8 cellular contexts compared by ENCODE assay signal in genomic region chr7:128868624-128869137, GRCh38. TPM values are rescaled to one million over a fixed set of nuclear protein-coding genes. Genes with fewer than 3 reads are reported as not detected.
DNase-seq lines count a peak whose midpoint lies in the region; ATAC-seq and TF ChIP-seq lines count a peak whose summit lies in the region.

No MANE protein-coding gene starts in this region.

- peak overlapping the region; percentile 66 for H3K4me3 Mint-ChIP-seq in WTC11

- H3K9me3 Mint-ChIP-seq in WTC11 = no peaks in the 10 kb centered on the region

- intact Hi-C loops in HCT116 (cut with micrococcal nuclease) = no loop called here

- CTCF ChIA-PET in HCT116 (lab: Charles Lee) (interaction anchor here (0.7 to 1.2 kb wide), 2 partner anchors 58 to 442 kb away, joined by 3 to 4 read pairs; no protein-coding TSS in a partner anchor), WTC11 (lab: Charles Lee) (interaction anchor here (1.3 to 4.5 kb wide), 7 partner anchors 8 to 78 kb away, joined by 4 to 44 read pairs (median 9); no protein-coding TSS in a partner anchor)

- peak; percentile 26; the same call in 1 of the 2 replicates for ATAC-seq in HCT116
- no peak for ATAC-seq in WTC11

- peaks cover 3 to 7% of the 10 kb centered on the region in 2 experiments; a peak in 2 of 4 replicates for H3K36me3 ChIP-seq in HCT116 (ENCODE audit: control insufficient read depth in 1 of 2, insufficient read depth in 2 of 2, low read length in 2 of 2)
- H3K36me3 ChIP-seq in hepatocyte (replicated peaks; ENCODE audit: insufficient read depth, low read depth) = no peaks in the 10 kb centered on the region
- H3K36me3 ChIP-seq in skeletal muscle satellite cell (ENCODE audit: insufficient read depth, low read length) = peaks cover 24% of the 10 kb centered on the region
- H3K36me3 ChIP-seq in MG63 = 0 out of 2 replicates have a peak, but pooled peaks cover 6% of the 10 kb centered on the region

- H3K9me2 ChIP-seq in HCT116 (ENCODE audit: insufficient read depth) = no peaks in the 10 kb centered on the region
- H3K9me2 ChIP-seq in hepatocyte (replicated peaks; ENCODE audit: insufficient read depth) = no peaks in the 10 kb centered on the region

- no peak for TF ChIP-seq POLR2A in HCT116 (IDR thresholded peaks at IDR 0.05; ENCODE audit: borderline replicate concordance, extremely low read depth, insufficient read depth, insufficient read length)

- POLR2A ChIA-PET in HCT116 (lab: Charles Lee) (no interaction called here), WTC11 (lab: Charles Lee) (interaction anchor here (0.7 to 0.9 kb wide), 2 partner anchors 37 to 42 kb away, joined by 3 read pairs; no protein-coding TSS in a partner anchor)

- H3K9ac ChIP-seq in HCT116 (ENCODE audit: low read length) (peak overlapping the region; percentile 63), skeletal muscle satellite cell (ENCODE audit: low read depth, low read length) (no peak overlapping the region)

- BruUV-seq in HCT116 (replicated peaks; lab: Mats Ljungman, UMichigan) = no TSS peak

- peaks cover 23% of the 10 kb centered on the region for H3K4me1 Mint-ChIP-seq in WTC11

- H3K27ac ChIP-seq in HCT116 (ENCODE audit: low read depth, low read length) = peak overlapping the region; percentile 58; the same call in 1 of the 2 replicates
- no peak overlapping the region for H3K27ac ChIP-seq in hepatocyte

- H3K27me3 ChIP-seq in HCT116 (ENCODE audit: insufficient read depth, low read length) (no peaks in the 10 kb centered on the region), hepatocyte (peaks cover 7% of the 10 kb centered on the region), skeletal muscle satellite cell (ENCODE audit: control insufficient read depth, insufficient read depth, low read length) (peaks cover 22% of the 10 kb centered on the region), MG63 (no peaks in the 10 kb centered on the region)

- peaks cover 31 to 65% of the 10 kb centered on the region in 2 experiments for H3K4me1 ChIP-seq in HCT116 (ENCODE audit: control insufficient read depth in 1 of 2, insufficient read depth in 2 of 2, low read length in 2 of 2)
- H3K4me1 ChIP-seq in hepatocyte (ENCODE audit: insufficient read depth) = peaks cover 21% of the 10 kb centered on the region
- peaks cover 14% of the 10 kb centered on the region for H3K4me1 ChIP-seq in skeletal muscle satellite cell (ENCODE audit: control insufficient read depth, insufficient read depth, low read length)

- peaks cover 49% of the 10 kb centered on the region for H3K27me3 Mint-ChIP-seq in WTC11 (ENCODE audit: low read depth)

- peaks cover 9% of the 10 kb centered on the region for H3K36me3 Mint-ChIP-seq in WTC11

- H3K79me2 ChIP-seq in HCT116 (ENCODE audit: insufficient read depth, low read length) (peaks cover 16% of the 10 kb centered on the region), hepatocyte (peaks cover 27% of the 10 kb centered on the region)

- peak overlapping the region; percentile 98 for H3K4me2 ChIP-seq in HCT116 (ENCODE audit: low read length)
- peak overlapping the region; percentile 100 for H3K4me2 ChIP-seq in hepatocyte
- H3K4me2 ChIP-seq in skeletal muscle satellite cell (ENCODE audit: low read length) = peak overlapping the region; percentile 92

- H3K27ac Mint-ChIP-seq in WTC11 = no peak overlapping the region

- DNase-seq in HCT116 (ENCODE audit: low read depth, low spot score) (no peak), WTC11 (ENCODE audit: low spot score) (no peak), hepatocyte (ENCODE audit: low spot score) (no peak), MG63 (no peak), dermis blood vessel endothelial cell (no peak), LoVo (ENCODE audit: low spot score) (no peak)
- no peak for DNase-seq in stimulated activated CD4-positive, alpha-beta T cell treated with anti-CD3 and anti-CD28 coated beads, Interleukin-4, amount 100 ng/mL, for 1 hour

- H3K4me3 ChIP-seq in HCT116 (replicated peaks in 1 of 2; ENCODE audit: low read depth in 1 of 2, low read length in 2 of 2) (peak overlapping the region; percentile 48 to 66), hepatocyte (peak overlapping the region; percentile 67), skeletal muscle satellite cell (ENCODE audit: low read length) (peak overlapping the region; percentile 66), MG63 (no peak overlapping the region)

- WGBS in hepatocyte (ENCODE audit: low lambda C conversion rate, missing lambda C conversion rate) = 41% methylated on average over 12 of the region's 13 CpGs

- TF ChIP-seq RAD21 in HCT116 (IDR thresholded peaks at IDR 0.05; ENCODE audit: low read depth) = no peak

- RAD21 ChIA-PET in HCT116 (lab: Charles Lee; ENCODE audit: low non-redundant PET in 1 of 2, low total read pairs in 2 of 2, uncharacterized antibody in 2 of 2, unreplicated experiment in 2 of 2) = interaction anchor here in 1 of 2 experiments (0.6 kb wide), 1 partner anchor 163 kb away, joined by 4 read pairs; no protein-coding TSS in a partner anchor

- TF ChIP-seq CTCF in HCT116 (IDR thresholded peaks at IDR 0.05 in 2 of 3, conservative IDR thresholded peaks at IDR 0.05 in 1 of 3; ENCODE audit: borderline replicate concordance in 1 of 3, insufficient read depth in 1 of 3, low read depth in 2 of 3, low read length in 2 of 3) (no peak), WTC11 (IDR thresholded peaks at IDR 0.05) (no peak), hepatocyte (IDR thresholded peaks at IDR 0.05; ENCODE audit: poor library complexity) (no peak)

- H3K9me3 ChIP-seq in HCT116 (ENCODE audit: control insufficient read depth in 1 of 2, insufficient read depth in 1 of 2, low read depth in 1 of 2, low read length in 2 of 2) (no peaks in the 10 kb centered on the region), hepatocyte (ENCODE audit: low read depth) (no peaks in the 10 kb centered on the region), skeletal muscle satellite cell (replicated peaks; ENCODE audit: low read length) (no peaks in the 10 kb centered on the region), MG63 (no peaks in the 10 kb centered on the region)

- H2AFZ ChIP-seq in HCT116 (ENCODE audit: low read depth, low read length, poor library complexity, severe bottlenecking) = no peak overlapping the region
- no peak overlapping the region for H2AFZ ChIP-seq in hepatocyte

- H4K20me1 ChIP-seq in HCT116 (ENCODE audit: insufficient read depth) (no peaks in the 10 kb centered on the region), hepatocyte (ENCODE audit: insufficient read depth, poor library complexity, severe bottlenecking) (peaks cover 51% of the 10 kb centered on the region)

TF ChIP-seq in HCT116, 20 proteins besides CTCF, POLR2A, EP300 and RAD21 (continues in another document):
- TF ChIP-seq SP1 (IDR thresholded peaks at IDR 0.05; ENCODE audit: low read depth) (no peak), FOSL1 (IDR thresholded peaks at IDR 0.05; ENCODE audit: low read depth) (no peak), EZH2 (IDR thresholded peaks at IDR 0.05) (no peak), ZNF274 (IDR thresholded peaks at IDR 0.05; ENCODE audit: low read depth, low read length) (no peak), ZFX (IDR thresholded peaks at IDR 0.05) (no peak), SIN3A (IDR thresholded peaks at IDR 0.05; ENCODE audit: low read depth) (no peak), SRF (IDR thresholded peaks at IDR 0.05; ENCODE audit: low read depth) (no peak), CBX3 (IDR thresholded peaks at IDR 0.05; ENCODE audit: low read depth) (no peak), POLR2AphosphoS5 (IDR thresholded peaks at IDR 0.05; ENCODE audit: low read depth, low read length) (no peak), EGR1 (IDR thresholded peaks at IDR 0.05; ENCODE audit: low read depth) (no peak)

TF ChIP-seq in WTC11, 78 proteins besides CTCF, POLR2A, EP300 and RAD21 (continues in another document):
- TF ChIP-seq FOXJ3 (CRISPR knock-in tag; IDR thresholded peaks at IDR 0.05; ENCODE audit: borderline replicate concordance) (no peak), NR1H2 (CRISPR knock-in tag; IDR thresholded peaks at IDR 0.05) (no peak), ZNF232 (CRISPR knock-in tag; IDR thresholded peaks at IDR 0.05) (no peak), SOX15 (CRISPR knock-in tag; IDR thresholded peaks at IDR 0.05) (no peak), EMX1 (CRISPR knock-in tag; IDR thresholded peaks at IDR 0.05) (no peak)
- TF ChIP-seq, protein P1, sequence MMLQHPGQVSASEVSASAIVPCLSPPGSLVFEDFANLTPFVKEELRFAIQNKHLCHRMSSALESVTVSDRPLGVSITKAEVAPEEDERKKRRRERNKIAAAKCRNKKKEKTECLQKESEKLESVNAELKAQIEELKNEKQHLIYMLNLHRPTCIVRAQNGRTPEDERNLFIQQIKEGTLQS (CRISPR knock-in tag; conservative IDR thresholded peaks at IDR 0.05) = no peak

RNA-seq across cellular contexts. Expression of gene ATP6V1F, which starts 6.0 kb away (rescaled TPM):
- total RNA-seq in HCT116 (2021; ENCODE audit: unreplicated experiment) (149 TPM), WTC11 (2021) (117 to 121 TPM (median 120 TPM) in 3 replicates), hepatocyte (181 and 184 TPM in 2 replicates), dermis blood vessel endothelial cell (86.5 and 93.1 TPM in 2 replicates)
- polyA plus RNA-seq in HCT116 (2012) = 223 and 261 TPM in 2 replicates
- polyA plus RNA-seq in hepatocyte = 422 and 426 TPM in 2 replicates
- total RNA-seq in skeletal muscle satellite cell (2012; rRNA removed) = 67.9 and 90.2 TPM in 2 replicates
- total RNA-seq in MG63 (2014; rRNA removed; shearing (Covaris generic); ENCODE audit: low replicate concordance) = 83.6 and 97.0 TPM in 2 replicates

RNA-seq across cellular contexts. Expression of gene FLNC, which starts 38.5 kb away (rescaled TPM):
- total RNA-seq in HCT116 (2021; ENCODE audit: unreplicated experiment) = 42.8 TPM
- polyA plus RNA-seq in HCT116 (2012) = 38.4 and 60.1 TPM in 2 replicates
- total RNA-seq in WTC11 (2021) = 6.3 to 8.0 TPM (median 6.8 TPM) in 3 replicates
- 32.8 and 60.7 TPM in 2 replicates for total RNA-seq in hepatocyte
- 40.4 and 46.6 TPM in 2 replicates for polyA plus RNA-seq in hepatocyte
- 180 and 410 TPM in 2 replicates for total RNA-seq in skeletal muscle satellite cell (2012; rRNA removed)
- total RNA-seq in MG63 (2014; rRNA removed; shearing (Covaris generic); ENCODE audit: low replicate concordance) = 71.1 and 93.1 TPM in 2 replicates
- 117 and 331 TPM in 2 replicates for total RNA-seq in dermis blood vessel endothelial cell

RNA-seq across cellular contexts. Expression of gene KCP, which starts 41.8 kb away (rescaled TPM):
- total RNA-seq in HCT116 (2021; ENCODE audit: unreplicated experiment) (1.6 TPM), WTC11 (2021) (2.5 to 2.9 TPM (median 2.7 TPM) in 3 replicates), hepatocyte (0.20 and 0.40 TPM in 2 replicates), dermis blood vessel endothelial cell (0.17 TPM in 1 of 2 replicates, not detected in the other)
- 0.79 and 1.2 TPM in 2 replicates for polyA plus RNA-seq in HCT116 (2012)
- polyA plus RNA-seq in hepatocyte = 2.4 and 3.3 TPM in 2 replicates
- total RNA-seq in skeletal muscle satellite cell (2012; rRNA removed) = 0.51 TPM in 1 of 2 replicates, not detected in the other
- total RNA-seq in MG63 (2014; rRNA removed; shearing (Covaris generic); ENCODE audit: low replicate concordance) = not detected in 2 replicates
